ENCODE assay signal across 12 cellular contexts in genomic region chr2:221124542-221125235, GRCh38.
DNase-seq lines count a peak whose midpoint lies in the region; ATAC-seq and TF ChIP-seq lines count a peak whose summit lies in the region.
"Had no signal": no experiment of that assay in that cellular context is flagged by ENCODE, and none has a peak within 500 bp of the region (broad histone marks: within the 10 kb centered on the region; RNA-seq: fewer than 3 reads in every experiment).

No MANE protein-coding gene starts in this region.

- H3K27me3 ChIP-seq in left ventricle myocardium inferior (ENCODE audit: low read depth) (peaks cover 14% of the 10 kb centered on the region), spleen (replicated peaks in 1 of 7) (no peaks in the 10 kb centered on the region)
- H3K27me3 ChIP-seq: BLaER1 treated with 17β-estradiol and CSF1 and Interleukin-3, amounts not matched to agents 10 nM and 100 nM had no signal

- ATAC-seq in HG02623 (IDR thresholded peaks at IDR 0.05; ENCODE audit: unreplicated experiment) = no peak

- DNase-seq in Calu3 (peak; percentile 19), NB4 (ENCODE audit: low read depth) (peak; percentile 15), RPMI7951 (ENCODE audit: low read depth) (peak; percentile 39), left ventricle myocardium inferior (no peak), spleen (no peak), 8988T (no peak)
- no peak for DNase-seq in activated naive CD4-positive, alpha-beta T cell treated with Interleukin-2 at 50 U/mL for 16 hours
- DNase-seq: activated CD4-positive, CD25-positive, alpha-beta regulatory T cell treated with anti-CD3 and anti-CD28 coated beads, Interleukin-2, amount 50 U/mL, for 72 hours; activated effector memory CD4-positive, alpha-beta T cell treated with Interleukin-2 at 50 U/mL for 16 hours; effector CD4-positive, alpha-beta T cell had no signal

- TF ChIP-seq POLR2A in NB4 (IDR thresholded peaks at IDR 0.05; ENCODE audit: extremely low read depth, insufficient read length) (no peak), spleen (IDR thresholded peaks at IDR 0.05) (no peak)

- peak overlapping the region; percentile 28 for H3K27ac ChIP-seq in left ventricle myocardium inferior (replicated peaks)
- H3K27ac ChIP-seq in spleen = no peak overlapping the region
- H3K27ac ChIP-seq: BLaER1 treated with 17β-estradiol and CSF1 and Interleukin-3, amounts not matched to agents 10 nM and 100 nM had no signal

- intact Hi-C loops in Calu3 (cut with micrococcal nuclease; ENCODE audit: unreplicated experiment) = no loop called here
- intact Hi-C loops in left ventricle myocardium inferior (cut with micrococcal nuclease) = no loop called here
- intact Hi-C loops in spleen (cut with DNase I; ENCODE audit: low total_unique reads) = no loop called here

- WGBS in spleen, 5 donors = 80 to 92% (median 85%) methylated on average over 9 of the region's 9 CpGs

- CTCF ChIA-PET in Calu3 (lab: Charles Lee) = interaction anchor here (1.2 kb wide), 1 partner anchor 12 kb away, joined by 4 read pairs; no protein-coding TSS in a partner anchor

- H3K4me1 Mint-ChIP-seq in Calu3 (ENCODE audit: low read depth, unreplicated experiment) = no peaks in the 10 kb centered on the region

- peaks cover 7% of the 10 kb centered on the region for H3K9me3 Mint-ChIP-seq in Calu3 (ENCODE audit: low read depth, unreplicated experiment)

- no peak overlapping the region for H3K4me3 Mint-ChIP-seq in Calu3 (ENCODE audit: low read depth, unreplicated experiment)

- TF ChIP-seq CTCF in Calu3 (IDR thresholded peaks at IDR 0.05; ENCODE audit: unreplicated experiment) = no peak
- no peak for TF ChIP-seq CTCF in NB4 (IDR thresholded peaks at IDR 0.05; ENCODE audit: low read depth, low read length)
- TF ChIP-seq CTCF in left ventricle myocardium inferior (IDR thresholded peaks at IDR 0.05; ENCODE audit: borderline replicate concordance) = no peak
- TF ChIP-seq CTCF in spleen (IDR thresholded peaks at IDR 0.05 in 8 of 11, conservative IDR thresholded peaks at IDR 0.05 in 3 of 11) = no peak

- no peak overlapping the region for H3K27ac Mint-ChIP-seq in Calu3 (ENCODE audit: unreplicated experiment)

- BruUV-seq in Calu3 (replicated peaks; lab: Mats Ljungman, UMichigan) = no TSS peak

- H3K36me3 ChIP-seq in left ventricle myocardium inferior (no peaks in the 10 kb centered on the region), spleen (no peaks in the 10 kb centered on the region)
- H3K36me3 ChIP-seq: BLaER1 treated with 17β-estradiol and CSF1 and Interleukin-3, amounts not matched to agents 10 nM and 100 nM had no signal

- H3K4me1 ChIP-seq in left ventricle myocardium inferior (peaks cover 7% of the 10 kb centered on the region), spleen (no peaks in the 10 kb centered on the region)

- H3K36me3 Mint-ChIP-seq in Calu3 (ENCODE audit: insufficient read depth, unreplicated experiment) = no peaks in the 10 kb centered on the region

- H3K9me3 ChIP-seq in left ventricle myocardium inferior (replicated peaks) = peaks cover 7% of the 10 kb centered on the region
- peaks cover 0 to 18% (median 11%) of the 10 kb centered on the region in 8 donors for H3K9me3 ChIP-seq in spleen

- no peaks in the 10 kb centered on the region for H3K27me3 Mint-ChIP-seq in Calu3 (ENCODE audit: unreplicated experiment)

- H3K4me3 ChIP-seq in NB4 (ENCODE audit: low read depth, low read length) (no peak overlapping the region), left ventricle myocardium inferior (peak overlapping the region; percentile 22), spleen (no peak overlapping the region)
- H3K4me3 ChIP-seq: BLaER1 treated with 17β-estradiol and CSF1 and Interleukin-3, amounts not matched to agents 10 nM and 100 nM had no signal

Comparison
In these comparisons a context has a peak if more than half of its experiments do, and no peak if none do; other contexts are left out.
1. DNase-seq: peak in Calu3 (single experiment), NB4 (single experiment) and RPMI7951 (single experiment); none in left ventricle myocardium inferior (single experiment), activated naive CD4-positive, alpha-beta T cell treated with Interleukin-2 at 50 U/mL for 16 hours (single experiment), spleen (single experiment) and 8988T (single experiment).